ENCODE assay signal across 22 cellular contexts in the genomic region with DNA sequence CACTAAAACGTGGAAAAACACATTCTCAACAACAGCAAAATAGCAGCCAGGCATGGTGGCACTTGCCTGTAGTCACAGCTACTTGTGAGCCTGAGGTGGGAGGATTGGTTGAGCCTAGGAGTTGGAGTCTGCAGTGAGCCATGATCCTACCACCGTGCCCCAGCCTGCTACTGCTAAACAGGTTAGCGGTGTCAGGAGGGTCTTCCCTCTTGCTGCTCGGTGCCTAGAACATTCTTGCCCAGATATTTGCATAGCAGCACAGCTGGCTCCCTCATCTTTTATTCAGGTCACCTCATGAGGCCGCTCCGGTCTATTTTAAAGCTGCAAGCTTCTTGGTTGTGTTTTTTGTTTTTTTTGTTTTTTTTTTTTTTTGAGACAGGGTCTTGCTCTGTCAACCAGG. TPM values are rescaled to one million over a fixed set of nuclear protein-coding genes. Genes with fewer than 3 reads are reported as not detected.
DNase-seq lines count a peak whose midpoint lies in the region; ATAC-seq, FAIRE-seq and TF ChIP-seq lines count a peak whose summit lies in the region.
"Had no signal": no experiment of that assay in that cellular context is flagged by ENCODE, and none has a peak within 500 bp of the region (broad histone marks: within the 10 kb centered on the region; RNA-seq: fewer than 3 reads in every experiment).

No MANE protein-coding gene starts in this region.

- H3K79me2 ChIP-seq in Karpas-422 (ENCODE audit: low read length) (peaks cover 49% of the 10 kb centered on the region), GM12878 (ENCODE audit: control insufficient read depth, insufficient read depth, low read length) (peaks cover 33% of the 10 kb centered on the region)

- CTCF ChIA-PET in GM12878 (lab: Yijun Ruan, JAX) = interaction anchor here (1.8 kb wide), 1 partner anchor 12 kb away, joined by 3 read pairs; no protein-coding TSS in a partner anchor

- RAD21 ChIA-PET in GM12878 (lab: Charles Lee; ENCODE audit: unreplicated experiment) = no interaction called here

- H3K9me3 ChIP-seq in Karpas-422 (ENCODE audit: low read length) = no peaks in the 10 kb centered on the region
- H3K9me3 ChIP-seq in GM12878 (replicated peaks; ENCODE audit: control insufficient read depth, insufficient read depth, low read length) = peaks cover 4% of the 10 kb centered on the region; the same call in 2 of the 3 replicates
- H3K9me3 ChIP-seq in right lobe of liver = peaks cover 0 to 5% (median 0%) of the 10 kb centered on the region in 4 donors
- H3K9me3 ChIP-seq: neutrophil, testis had no signal

- peaks cover 34% of the 10 kb centered on the region for H3K36me3 Mint-ChIP-seq in nephron (ENCODE audit: low read depth)

- TF ChIP-seq CTCF in GM10266 (IDR thresholded peaks at IDR 0.05; ENCODE audit: control insufficient read depth, insufficient read depth, low read depth, missing control alignments) (peak; percentile 5), GM12878 (IDR thresholded peaks at IDR 0.05 in 2 of 3, conservative IDR thresholded peaks at IDR 0.05 in 1 of 3; ENCODE audit: control insufficient read depth in 2 of 3, extremely low read depth in 1 of 3, insufficient read depth in 1 of 3, low read depth in 3 of 3, low read length in 3 of 3) (no peak), nephron (IDR thresholded peaks at IDR 0.05; ENCODE audit: unreplicated experiment in 3 of 3) (no peak), right lobe of liver (IDR thresholded peaks at IDR 0.05) (no peak)

- SMC1A ChIA-PET in GM12878 (lab: Charles Lee; ENCODE audit: uncharacterized antibody, unreplicated experiment) = no interaction called here

- TF ChIP-seq POLR2A in GM12878 (IDR thresholded peaks at IDR 0.05; ENCODE audit: low read depth, low read length) = 0 out of 2 replicates have a peak, but pooled peaks have one; percentile 39
- TF ChIP-seq POLR2A in right lobe of liver (IDR thresholded peaks at IDR 0.05) = no peak

- H4K20me1 ChIP-seq in Karpas-422 (ENCODE audit: insufficient read depth, low read depth, low read length) (no peaks in the 10 kb centered on the region), GM12878 (ENCODE audit: control insufficient read depth, insufficient read depth) (no peaks in the 10 kb centered on the region)

- H3K4me3 Mint-ChIP-seq in nephron = peak overlapping the region; percentile 32 to 73 (median 62)
- H3K4me3 Mint-ChIP-seq: activated CD4-positive, alpha-beta memory T cell treated with anti-CD3 and anti-CD28 coated beads for 36 hours; central memory CD8-positive, alpha-beta T cell; stimulated activated effector memory CD8-positive, alpha-beta T cell treated with anti-CD3 and anti-CD28 coated beads, Interleukin-12 subunit alpha, Interleukin-12 subunit beta, amount 100 ng/mL, for 72 hours had no signal

- no peaks in the 10 kb centered on the region for H3K27me3 ChIP-seq in Karpas-422 (ENCODE audit: low read length)
- H3K27me3 ChIP-seq in GM12878 (replicated peaks in 1 of 2; ENCODE audit: control insufficient read depth in 2 of 2, insufficient read depth in 2 of 2, low read length in 1 of 2) = no peaks in the 10 kb centered on the region
- H3K27me3 ChIP-seq in right lobe of liver = no peaks in the 10 kb centered on the region
- H3K27me3 ChIP-seq: neutrophil, testis had no signal

- H3K9me2 ChIP-seq in Karpas-422 (replicated peaks; ENCODE audit: insufficient read depth, low read length) = no peaks in the 10 kb centered on the region

- no peaks in the 10 kb centered on the region for H3K27me3 Mint-ChIP-seq in nephron (ENCODE audit: low read depth)
- H3K27me3 Mint-ChIP-seq: activated CD4-positive, alpha-beta memory T cell treated with anti-CD3 and anti-CD28 coated beads for 36 hours; central memory CD8-positive, alpha-beta T cell had no signal

- H3K27ac Mint-ChIP-seq in nephron = peak overlapping the region in 1 of 3 experiments; percentile 28
- H3K27ac Mint-ChIP-seq: activated CD4-positive, alpha-beta memory T cell treated with anti-CD3 and anti-CD28 coated beads for 36 hours; stimulated activated effector memory CD8-positive, alpha-beta T cell treated with anti-CD3 and anti-CD28 coated beads, Interleukin-12 subunit alpha, Interleukin-12 subunit beta, amount 100 ng/mL, for 72 hours had no signal

- H3K27ac ChIP-seq in Karpas-422 (ENCODE audit: low read length) (peak overlapping the region; percentile 87), GM12878 (ENCODE audit: control insufficient read depth, insufficient read depth) (peak overlapping the region; percentile 46), right lobe of liver (no peak overlapping the region)
- H3K27ac ChIP-seq: neutrophil, SK-N-MC, testis had no signal

- TF ChIP-seq RAD21 in GM12878 (IDR thresholded peaks at IDR 0.05; ENCODE audit: insufficient read depth, low read depth, low read length) = no peak

- peaks cover 14% of the 10 kb centered on the region for H3K4me1 Mint-ChIP-seq in nephron

- peaks cover 12% of the 10 kb centered on the region for H3K9me3 Mint-ChIP-seq in nephron

- no TSS peak for BruUV-seq in GM12878 (replicated peaks; lab: Mats Ljungman, UMichigan)

- intact Hi-C loops in GM12878 (cut with micrococcal nuclease; ENCODE audit: unreplicated experiment) (no loop called here), right lobe of liver (cut with DNase I) (no loop called here)

- H3K4me1 ChIP-seq in Karpas-422 (ENCODE audit: low read length) = peaks cover 55% of the 10 kb centered on the region
- peaks cover 21% of the 10 kb centered on the region for H3K4me1 ChIP-seq in GM12878 (ENCODE audit: control insufficient read depth, insufficient read depth, low read length)
- H3K4me1 ChIP-seq in right lobe of liver = peaks cover 0 to 18% (median 0%) of the 10 kb centered on the region in 4 donors

- TF ChIP-seq EP300 in GM12878 (IDR thresholded peaks at IDR 0.05; ENCODE audit: borderline replicate concordance in 1 of 2, control insufficient read depth in 1 of 2, low read depth in 2 of 2, low read length in 2 of 2) = no peak

- WGBS in GM12878 (ENCODE audit: insufficient coverage, insufficient replicate concordance, low lambda C conversion rate, missing lambda C conversion rate) = 1% methylated on average over 6 of the region's 6 CpGs
- WGBS in right lobe of liver (ENCODE audit: insufficient coverage, low coverage, low lambda C conversion rate, missing lambda C conversion rate) = 85% methylated on average over 3 of the region's 6 CpGs

- in situ Hi-C loops in GM12878 (cut with MboI) = no loop called here

- peak overlapping the region; percentile 57 for H3K4me2 ChIP-seq in Karpas-422 (ENCODE audit: low read depth, low read length, poor library complexity, severe bottlenecking)
- peak overlapping the region; percentile 69 for H3K4me2 ChIP-seq in GM12878 (ENCODE audit: control insufficient read depth, insufficient read depth)

- DNase-seq in GM10266 (ENCODE audit: extremely low spot score) (no peak), Karpas-422 (peak; percentile 71), GM12878 (ENCODE audit: low read depth, low spot score) (no peak), SHP77 treated with DMSO at 0.1 percent for 48 hours (lab: John Stamatoyannopoulos, UW) (no peak), NCI-H226 (no peak), right lobe of liver (no peak)
- DNase-seq: activated CD4-positive, alpha-beta memory T cell treated with anti-CD3 and anti-CD28 coated beads for 36 hours; activated naive CD4-positive, alpha-beta T cell; activated T-cell treated with anti-CD3 and anti-CD28 coated beads for 4 hours; GOT3; midbrain; small intestine; stimulated activated CD4-positive, alpha-beta T cell treated with anti-CD3 and anti-CD28 coated beads, Interleukin-2, amount 100 ng/mL, for 24 hours; T-helper 9 cell; testis had no signal

- H3K36me3 ChIP-seq in Karpas-422 (ENCODE audit: insufficient read depth, low read length) (peaks cover 17% of the 10 kb centered on the region), GM12878 (ENCODE audit: control insufficient read depth in 2 of 2, insufficient read depth in 2 of 2, low read length in 1 of 2) (no peaks in the 10 kb centered on the region), right lobe of liver (no peaks in the 10 kb centered on the region)

- POLR2A ChIA-PET in GM12878 (lab: Charles Lee) = interaction anchor here (1.0 kb wide), 2 partner anchors 13 to 107 kb away, joined by 3 read pairs; no protein-coding TSS in a partner anchor

- H3K9ac ChIP-seq in Karpas-422 (ENCODE audit: low read length) = peak overlapping the region; percentile 52
- peak overlapping the region; percentile 28; the same call in 1 of the 2 replicates for H3K9ac ChIP-seq in GM12878 (ENCODE audit: control insufficient read depth, insufficient read depth, low read length)

- FAIRE-seq in GM12878 (lab: Jason Lieb, UNC) = no peak
- FAIRE-seq: small intestine had no signal

- H3K4me3 ChIP-seq in Karpas-422 (ENCODE audit: low read length) (peak overlapping the region; percentile 27; the same call in 1 of the 2 replicates), GM12878 (no peak overlapping the region; the same call in 1 of the 2 replicates), right lobe of liver (no peak overlapping the region)
- H3K4me3 ChIP-seq: SK-N-MC, testis had no signal

- H2AFZ ChIP-seq in Karpas-422 (ENCODE audit: low read length) (no peak overlapping the region), GM12878 (ENCODE audit: control insufficient read depth, low read depth, low read length) (no peak overlapping the region)

- ATAC-seq in GM12878 (no peak), HG02884 (IDR thresholded peaks at IDR 0.05; ENCODE audit: unreplicated experiment) (no peak), right lobe of liver (no peak)
- ATAC-seq: left lobe of liver; stimulated activated effector memory CD8-positive, alpha-beta T cell treated with anti-CD3 and anti-CD28 coated beads, Interleukin-12 subunit alpha, Interleukin-12 subunit beta, amount 100 ng/mL, for 72 hours had no signal

RNA-seq across cellular contexts. Expression of a gene that starts 2.9 kb away (rescaled TPM):
- 17.8 and 26.1 TPM in 2 replicates for total RNA-seq in Karpas-422 (2014; rRNA removed; shearing (Covaris generic); ENCODE audit: low replicate concordance)
- total RNA-seq in GM12878 (2013; cell fraction: nucleolus; rRNA removed) = 30.4 and 38.8 TPM in 2 replicates
- total RNA-seq in GM12878 (2014; rRNA removed) = 21.0 and 26.4 TPM in 2 replicates
- total RNA-seq in GM12878 (2014; rRNA removed; fragmentation: Illumina TruSeq; extraction: Trizol) = 24.8 and 27.5 TPM in 2 replicates
- total RNA-seq in GM12878 (2021) = 26.2 and 27.5 TPM in 2 replicates
- 14.7 TPM for polyA plus RNA-seq in GM12878 (2011; ENCODE audit: low read depth)
- 33.0 and 36.4 TPM in 2 replicates for polyA plus RNA-seq in GM12878 (2011; rRNA removed)
- polyA plus RNA-seq in GM12878 (2011; cell fraction: cytosol; rRNA removed) = 28.5 and 31.7 TPM in 2 replicates
- polyA plus RNA-seq in GM12878 (2011; cell fraction: nucleus; rRNA removed) = 20.5 and 20.6 TPM in 2 replicates
- 17.2 and 23.6 TPM in 2 replicates for polyA plus RNA-seq in GM12878 (2012)
- polyA plus RNA-seq in GM12878 (2014; fragmentation: Illumina TruSeq; extraction: Trizol) = 36.4 and 45.7 TPM in 2 replicates
- 10 to 100 TPM; 10.2 to 11.8 TPM for polyA plus RNA-seq in GM12878 (2014; fragmentation: Nextera tagmentation; extraction: Ambion mirVana)
- 18.2 and 21.4 TPM in 2 replicates for polyA plus RNA-seq in GM12878 (2014; rRNA removed)
- 10 to 100 TPM; 24.7 to 31.2 TPM for polyA plus RNA-seq in GM12878 (2016; fragmentation: Nextera tagmentation; extraction: Ambion mirVana)
- 46.2 and 47.7 TPM in 2 replicates for polyA minus RNA-seq in GM12878 (2011; rRNA and poly(A)+ RNA removed)
- 13.4 and 14.0 TPM in 2 replicates for polyA minus RNA-seq in GM12878 (2011; cell fraction: cytosol; rRNA and poly(A)+ RNA removed)
- polyA minus RNA-seq in GM12878 (2011; cell fraction: nucleus; rRNA and poly(A)+ RNA removed) = 6.5 and 12.0 TPM in 2 replicates
- 10 to 100 TPM in 3 of 6 experiments, 1 to 10 TPM in 3; 7.3 to 13.8 (median 10.2) TPM for total RNA-seq in right lobe of liver

Comparison
In these comparisons a context has a peak if more than half of its experiments do, and no peak if none do; other contexts are left out.
1. H3K27ac ChIP-seq: peak in Karpas-422 (single experiment) and GM12878 (single experiment); none in right lobe of liver (0 of 3).